1 cellular context compared by ENCODE assay signal in genomic region chr2:74740395-74741075, GRCh38.
TF ChIP-seq lines count a peak whose summit lies in the region.

No MANE protein-coding gene starts in this region.

TF ChIP-seq in SK-N-SH, 30 proteins besides CTCF, POLR2A, EP300 and RAD21 (continued from another document):
- TF ChIP-seq, protein P1, sequence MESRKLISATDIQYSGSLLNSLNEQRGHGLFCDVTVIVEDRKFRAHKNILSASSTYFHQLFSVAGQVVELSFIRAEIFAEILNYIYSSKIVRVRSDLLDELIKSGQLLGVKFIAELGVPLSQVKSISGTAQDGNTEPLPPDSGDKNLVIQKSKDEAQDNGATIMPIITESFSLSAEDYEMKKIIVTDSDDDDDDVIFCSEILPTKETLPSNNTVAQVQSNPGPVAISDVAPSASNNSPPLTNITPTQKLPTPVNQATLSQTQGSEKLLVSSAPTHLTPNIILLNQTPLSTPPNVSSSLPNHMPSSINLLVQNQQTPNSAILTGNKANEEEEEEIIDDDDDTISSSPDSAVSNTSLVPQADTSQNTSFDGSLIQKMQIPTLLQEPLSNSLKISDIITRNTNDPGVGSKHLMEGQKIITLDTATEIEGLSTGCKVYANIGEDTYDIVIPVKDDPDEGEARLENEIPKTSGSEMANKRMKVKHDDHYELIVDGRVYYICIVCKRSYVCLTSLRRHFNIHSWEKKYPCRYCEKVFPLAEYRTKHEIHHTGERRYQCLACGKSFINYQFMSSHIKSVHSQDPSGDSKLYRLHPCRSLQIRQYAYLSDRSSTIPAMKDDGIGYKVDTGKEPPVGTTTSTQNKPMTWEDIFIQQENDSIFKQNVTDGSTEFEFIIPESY (IDR thresholded peaks at IDR 0.05; ENCODE audit: borderline replicate concordance, low read depth) = no peak
- TF ChIP-seq, protein P2, sequence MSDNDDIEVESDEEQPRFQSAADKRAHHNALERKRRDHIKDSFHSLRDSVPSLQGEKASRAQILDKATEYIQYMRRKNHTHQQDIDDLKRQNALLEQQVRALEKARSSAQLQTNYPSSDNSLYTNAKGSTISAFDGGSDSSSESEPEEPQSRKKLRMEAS (IDR thresholded peaks at IDR 0.05; ENCODE audit: low read depth) = peak; percentile 91
- TF ChIP-seq TEAD4 (IDR thresholded peaks at IDR 0.05; ENCODE audit: borderline replicate concordance, insufficient read depth) (peak; percentile 72), SIN3A (IDR thresholded peaks at IDR 0.05; ENCODE audit: borderline replicate concordance, low read depth, low read length) (no peak), RFX5 (IDR thresholded peaks at IDR 0.05; ENCODE audit: low read length) (no peak), NRF1 (IDR thresholded peaks at IDR 0.05; ENCODE audit: low read depth, low read length) (no peak), ELF1 (IDR thresholded peaks at IDR 0.05) (0 out of 2 replicates have a peak, but pooled peaks have one; percentile 41), USF2 (IDR thresholded peaks at IDR 0.05; ENCODE audit: borderline replicate concordance, low read depth, low read length) (no peak), EZH2phosphoT487 (IDR thresholded peaks at IDR 0.05; ENCODE audit: borderline replicate concordance, low read depth) (no peak), GABPA (IDR thresholded peaks at IDR 0.05; ENCODE audit: low read depth) (no peak), MXI1 (IDR thresholded peaks at IDR 0.05; ENCODE audit: low read depth, low read length) (0 out of 2 replicates have a peak, but pooled peaks have one; percentile 32), REST (IDR thresholded peaks at IDR 0.05; ENCODE audit: low read depth, low read length) (no peak)
- TF ChIP-seq, protein P3, sequence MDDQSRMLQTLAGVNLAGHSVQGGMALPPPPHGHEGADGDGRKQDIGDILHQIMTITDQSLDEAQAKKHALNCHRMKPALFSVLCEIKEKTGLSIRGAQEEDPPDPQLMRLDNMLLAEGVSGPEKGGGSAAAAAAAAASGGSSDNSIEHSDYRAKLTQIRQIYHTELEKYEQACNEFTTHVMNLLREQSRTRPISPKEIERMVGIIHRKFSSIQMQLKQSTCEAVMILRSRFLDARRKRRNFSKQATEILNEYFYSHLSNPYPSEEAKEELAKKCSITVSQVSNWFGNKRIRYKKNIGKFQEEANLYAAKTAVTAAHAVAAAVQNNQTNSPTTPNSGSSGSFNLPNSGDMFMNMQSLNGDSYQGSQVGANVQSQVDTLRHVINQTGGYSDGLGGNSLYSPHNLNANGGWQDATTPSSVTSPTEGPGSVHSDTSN (IDR thresholded peaks at IDR 0.05) = peak; percentile 79
